8 cellular contexts compared by ENCODE assay signal in the genomic region with DNA sequence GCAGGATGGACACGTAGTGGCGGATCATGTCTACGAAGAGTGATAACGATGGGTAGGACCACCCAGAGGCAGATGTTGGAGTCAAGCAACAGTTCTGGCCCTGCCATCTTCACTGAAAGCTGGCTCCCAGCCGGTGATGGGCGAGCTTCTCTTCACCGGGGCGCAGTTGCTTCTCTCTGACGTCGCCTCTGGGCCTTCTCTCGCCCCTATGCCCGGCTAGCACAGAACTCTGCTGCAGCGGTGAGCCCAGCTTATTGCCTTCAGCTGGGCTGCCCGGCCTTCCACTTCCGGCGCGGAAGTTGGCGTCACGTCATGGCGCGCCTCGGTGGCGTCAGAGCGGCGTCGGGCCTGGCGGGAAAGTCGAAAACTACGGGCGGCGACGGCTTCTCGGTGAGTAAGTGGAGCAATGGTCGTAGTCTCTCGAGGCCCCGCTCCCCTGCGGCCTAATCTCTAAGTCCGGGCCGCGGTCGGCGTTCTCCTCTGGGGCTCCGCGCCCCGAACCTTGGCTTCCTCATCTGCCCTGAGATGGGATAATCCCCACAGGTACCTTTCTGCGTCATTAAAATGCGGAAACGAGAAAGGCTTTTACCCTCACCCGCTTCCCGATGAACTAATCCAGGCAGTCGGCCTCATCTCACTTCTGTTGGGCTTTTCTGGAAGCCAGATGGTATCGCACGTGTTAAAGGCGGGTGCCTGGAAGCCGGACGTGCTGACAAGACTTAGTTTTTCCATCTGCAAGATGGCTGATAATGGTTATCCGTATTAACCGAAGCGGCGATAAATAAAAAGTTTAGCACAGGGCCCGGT. TPM values are rescaled to one million over a fixed set of nuclear protein-coding genes. Genes with fewer than 3 reads are reported as not detected.
DNase-seq lines count a peak whose midpoint lies in the region; ATAC-seq and TF ChIP-seq lines count a peak whose summit lies in the region.

A gene (plus strand): TSS at position 354 of the 807 bp plus-strand sequence. CDS start 2,221 bp downstream, outside the sequence.

- CTCF ChIA-PET in activated CD4-positive, alpha-beta T cell treated with anti-CD3 and anti-CD28 coated beads, Interleukin-2, amount 10 ng/mL, durations not matched to agents 7 days and 5 days (lab: Charles Lee), result interaction anchor here (1.3 kb wide), 1 partner anchor 237 kb away, joined by 3 read pairs; no protein-coding TSS in a partner anchor

- H3K4me1 Mint-ChIP-seq in activated CD4-positive, alpha-beta T cell treated with anti-CD3 and anti-CD28 coated beads, Interleukin-2, amount 10 ng/mL, durations not matched to agents 7 days and 5 days, result peaks cover 37% of the 10 kb centered on the region

- no peaks in the 10 kb centered on the region for H3K9me3 ChIP-seq in BE2C

- TF ChIP-seq CTCF in BE2C (IDR thresholded peaks at IDR 0.05; ENCODE audit: low read depth, low read length), result no peak

- peak; percentile 85 for TF ChIP-seq POLR2A in GM19099 (IDR thresholded peaks at IDR 0.05; ENCODE audit: extremely low read depth, insufficient read length, low read depth)

- H3K36me3 Mint-ChIP-seq in activated CD4-positive, alpha-beta T cell treated with anti-CD3 and anti-CD28 coated beads, Interleukin-2, amount 10 ng/mL, durations not matched to agents 7 days and 5 days (ENCODE audit: low read depth), result peaks cover 23% of the 10 kb centered on the region

- peak within 1 kb of the TSS; percentile 88 for H3K4me3 Mint-ChIP-seq in activated CD4-positive, alpha-beta T cell treated with anti-CD3 and anti-CD28 coated beads, Interleukin-2, amount 10 ng/mL, durations not matched to agents 7 days and 5 days

- H3K27ac Mint-ChIP-seq in activated CD4-positive, alpha-beta T cell treated with anti-CD3 and anti-CD28 coated beads, Interleukin-2, amount 10 ng/mL, durations not matched to agents 7 days and 5 days, result peak within 1 kb of the TSS; percentile 98

- H3K4me3 ChIP-seq in BE2C (ENCODE audit: low read depth, low read length), result peak within 1 kb of the TSS; percentile 82

- peak; percentile 84 for DNase-seq in BE2C
- peak; percentile 38 for DNase-seq in NCI-H526 treated with DMSO at 0.1 percent for 48 hours (lab: John Stamatoyannopoulos, UW)
- peak; percentile 92 for DNase-seq in activated CD4-positive, alpha-beta T cell treated with anti-CD3 and anti-CD28 coated beads, Interleukin-2, amount 10 ng/mL, durations not matched to agents 7 days and 5 days
- peak; percentile 37 for DNase-seq in cortex of kidney (lab: John Stamatoyannopoulos, UW)
- DNase-seq in left lobe of liver (ENCODE audit: low spot score), result peak; percentile 92
- peak; percentile 92 to 94 for DNase-seq in stimulated activated CD4-positive, alpha-beta T cell treated with anti-CD3 and anti-CD28 coated beads, Interleukin-2, amount 100 ng/mL, for 24 hours

- H3K4me1 ChIP-seq in BE2C, result no peaks in the 10 kb centered on the region

- H3K27me3 ChIP-seq in BE2C, result no peaks in the 10 kb centered on the region

- H3K27me3 Mint-ChIP-seq in activated CD4-positive, alpha-beta T cell treated with anti-CD3 and anti-CD28 coated beads, Interleukin-2, amount 10 ng/mL, durations not matched to agents 7 days and 5 days, result no peaks in the 10 kb centered on the region

- no peaks in the 10 kb centered on the region for H3K36me3 ChIP-seq in BE2C

- ATAC-seq in HG03354 (IDR thresholded peaks at IDR 0.05; ENCODE audit: poor library complexity, severe bottlenecking, unreplicated experiment), result peak; percentile 95
- peak; percentile 98 for ATAC-seq in left lobe of liver

- POLR2A ChIA-PET in activated CD4-positive, alpha-beta T cell treated with anti-CD3 and anti-CD28 coated beads, Interleukin-2, amount 10 ng/mL, durations not matched to agents 7 days and 5 days (lab: Charles Lee), result interaction anchor here (0.7 to 1.0 kb wide), 4 partner anchors 15 to 216 kb away, joined by 3 to 4 read pairs (median 3); no protein-coding TSS in a partner anchor

- H3K9me3 Mint-ChIP-seq in activated CD4-positive, alpha-beta T cell treated with anti-CD3 and anti-CD28 coated beads, Interleukin-2, amount 10 ng/mL, durations not matched to agents 7 days and 5 days, result no peaks in the 10 kb centered on the region

RNA-seq across cellular contexts. Expression of the gene that starts here (rescaled TPM):
- polyA plus RNA-seq in BE2C (2012; ENCODE audit: insufficient read depth, insufficient read length, low read depth), result 1.7 TPM
- 10 to 100 TPM; 61.2 to 68.1 TPM for total RNA-seq in activated CD4-positive, alpha-beta T cell treated with anti-CD3 and anti-CD28 coated beads, Interleukin-2, amount 10 ng/mL, durations not matched to agents 7 days and 5 days
- 0.65 TPM for total RNA-seq in left lobe of liver

Comparison
In these comparisons a context has a peak if more than half of its experiments do, and no peak if none do; other contexts are left out.
1. Peak in every context shown above with its lines: DNase-seq, ATAC-seq and H3K4me3 ChIP-seq.
2. RNA of the gene that starts here (total RNA-seq): 61.2 to 68.1 TPM in activated CD4-positive, alpha-beta T cell treated with anti-CD3 and anti-CD28 coated beads, Interleukin-2, amount 10 ng/mL, durations not matched to agents 7 days and 5 days; 0.65 TPM in left lobe of liver (single experiment); every median in the first group is over 10 times any median in the second.
3. Peak in DNase-seq and ATAC-seq in left lobe of liver; RNA of the gene not detected or under 1 TPM.
4. DNase-seq: peak in every context shown above with its lines; median percentile 93 in stimulated activated CD4-positive, alpha-beta T cell treated with anti-CD3 and anti-CD28 coated beads, Interleukin-2, amount 100 ng/mL, for 24 hours; 92 in activated CD4-positive, alpha-beta T cell treated with anti-CD3 and anti-CD28 coated beads, Interleukin-2, amount 10 ng/mL, durations not matched to agents 7 days and 5 days; 92 in left lobe of liver; 84 in BE2C; 38 in NCI-H526 treated with DMSO at 0.1 percent for 48 hours; 37 in cortex of kidney.